ENCODE assay signal across 1 cellular context in the genomic region with DNA sequence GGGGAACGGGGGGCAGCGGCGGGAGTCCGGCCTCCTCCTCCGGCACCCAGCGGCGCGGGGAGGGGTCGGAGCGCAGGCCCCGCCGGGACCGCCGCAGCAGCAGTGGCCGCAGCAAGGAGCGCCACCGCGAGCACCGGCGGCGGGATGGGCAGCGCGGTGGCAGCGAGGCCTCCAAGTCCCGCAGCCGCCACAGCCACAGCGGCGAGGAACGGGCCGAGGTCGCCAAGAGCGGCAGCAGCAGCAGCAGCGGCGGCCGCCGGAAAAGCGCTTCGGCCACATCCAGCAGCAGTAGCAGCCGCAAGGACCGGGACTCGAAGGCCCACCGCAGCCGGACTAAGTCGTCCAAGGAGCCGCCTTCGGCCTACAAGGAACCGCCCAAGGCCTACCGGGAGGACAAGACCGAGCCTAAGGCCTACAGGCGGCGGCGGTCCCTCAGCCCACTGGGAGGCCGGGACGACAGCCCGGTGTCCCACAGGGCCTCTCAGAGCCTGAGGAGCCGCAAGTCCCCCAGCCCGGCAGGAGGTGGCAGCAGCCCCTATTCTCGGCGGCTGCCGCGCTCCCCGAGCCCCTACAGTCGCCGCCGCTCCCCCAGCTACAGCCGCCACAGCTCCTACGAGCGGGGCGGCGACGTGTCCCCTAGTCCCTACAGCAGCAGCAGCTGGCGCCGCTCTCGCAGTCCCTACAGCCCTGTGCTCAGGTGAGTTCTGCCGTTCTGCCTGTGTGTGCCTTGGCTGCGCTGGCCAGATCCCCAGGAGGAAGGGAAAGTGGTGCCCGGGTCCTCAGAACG.
TF ChIP-seq lines count a peak whose summit lies in the region.

No MANE protein-coding gene starts in this region.

TF ChIP-seq in HepG2, 621 proteins besides CTCF, POLR2A, EP300 and RAD21 (continued from another document and continues in another):
- no peak for TF ChIP-seq TBP (CRISPR knock-in tag; IDR thresholded peaks at IDR 0.05)
- TF ChIP-seq ZFX (CRISPR knock-in tag; IDR thresholded peaks at IDR 0.05; ENCODE audit: low read depth) = peak; percentile 87
- TF ChIP-seq, protein P1, sequence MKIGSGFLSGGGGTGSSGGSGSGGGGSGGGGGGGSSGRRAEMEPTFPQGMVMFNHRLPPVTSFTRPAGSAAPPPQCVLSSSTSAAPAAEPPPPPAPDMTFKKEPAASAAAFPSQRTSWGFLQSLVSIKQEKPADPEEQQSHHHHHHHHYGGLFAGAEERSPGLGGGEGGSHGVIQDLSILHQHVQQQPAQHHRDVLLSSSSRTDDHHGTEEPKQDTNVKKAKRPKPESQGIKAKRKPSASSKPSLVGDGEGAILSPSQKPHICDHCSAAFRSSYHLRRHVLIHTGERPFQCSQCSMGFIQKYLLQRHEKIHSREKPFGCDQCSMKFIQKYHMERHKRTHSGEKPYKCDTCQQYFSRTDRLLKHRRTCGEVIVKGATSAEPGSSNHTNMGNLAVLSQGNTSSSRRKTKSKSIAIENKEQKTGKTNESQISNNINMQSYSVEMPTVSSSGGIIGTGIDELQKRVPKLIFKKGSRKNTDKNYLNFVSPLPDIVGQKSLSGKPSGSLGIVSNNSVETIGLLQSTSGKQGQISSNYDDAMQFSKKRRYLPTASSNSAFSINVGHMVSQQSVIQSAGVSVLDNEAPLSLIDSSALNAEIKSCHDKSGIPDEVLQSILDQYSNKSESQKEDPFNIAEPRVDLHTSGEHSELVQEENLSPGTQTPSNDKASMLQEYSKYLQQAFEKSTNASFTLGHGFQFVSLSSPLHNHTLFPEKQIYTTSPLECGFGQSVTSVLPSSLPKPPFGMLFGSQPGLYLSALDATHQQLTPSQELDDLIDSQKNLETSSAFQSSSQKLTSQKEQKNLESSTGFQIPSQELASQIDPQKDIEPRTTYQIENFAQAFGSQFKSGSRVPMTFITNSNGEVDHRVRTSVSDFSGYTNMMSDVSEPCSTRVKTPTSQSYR (CRISPR knock-in tag; IDR thresholded peaks at IDR 0.05; ENCODE audit: borderline replicate concordance) = no peak
- TF ChIP-seq, protein P2, sequence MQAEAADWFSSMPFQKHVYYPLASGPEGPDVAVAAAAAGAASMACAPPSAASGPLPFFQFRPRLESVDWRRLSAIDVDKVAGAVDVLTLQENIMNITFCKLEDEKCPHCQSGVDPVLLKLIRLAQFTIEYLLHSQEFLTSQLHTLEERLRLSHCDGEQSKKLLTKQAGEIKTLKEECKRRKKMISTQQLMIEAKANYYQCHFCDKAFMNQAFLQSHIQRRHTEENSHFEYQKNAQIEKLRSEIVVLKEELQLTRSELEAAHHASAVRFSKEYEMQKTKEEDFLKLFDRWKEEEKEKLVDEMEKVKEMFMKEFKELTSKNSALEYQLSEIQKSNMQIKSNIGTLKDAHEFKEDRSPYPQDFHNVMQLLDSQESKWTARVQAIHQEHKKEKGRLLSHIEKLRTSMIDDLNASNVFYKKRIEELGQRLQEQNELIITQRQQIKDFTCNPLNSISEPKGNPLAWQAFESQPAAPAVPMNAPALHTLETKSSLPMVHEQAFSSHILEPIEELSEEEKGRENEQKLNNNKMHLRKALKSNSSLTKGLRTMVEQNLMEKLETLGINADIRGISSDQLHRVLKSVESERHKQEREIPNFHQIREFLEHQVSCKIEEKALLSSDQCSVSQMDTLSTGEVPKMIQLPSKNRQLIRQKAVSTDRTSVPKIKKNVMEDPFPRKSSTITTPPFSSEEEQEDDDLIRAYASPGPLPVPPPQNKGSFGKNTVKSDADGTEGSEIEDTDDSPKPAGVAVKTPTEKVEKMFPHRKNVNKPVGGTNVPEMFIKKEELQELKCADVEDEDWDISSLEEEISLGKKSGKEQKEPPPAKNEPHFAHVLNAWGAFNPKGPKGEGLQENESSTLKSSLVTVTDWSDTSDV (CRISPR knock-in tag; IDR thresholded peaks at IDR 0.05) = no peak
- peak; percentile 92; the same call in 1 of the 2 replicates for TF ChIP-seq KMT2A (CRISPR knock-in tag; IDR thresholded peaks at IDR 0.05)
- peak; percentile 37; the same call in 1 of the 2 replicates for TF ChIP-seq ARNT2 (CRISPR knock-in tag; IDR thresholded peaks at IDR 0.05; ENCODE audit: low read depth)
- peak; percentile 51; the same call in 1 of the 2 replicates for TF ChIP-seq ISL2 (CRISPR knock-in tag; IDR thresholded peaks at IDR 0.05)
- TF ChIP-seq ZNF780A (CRISPR knock-in tag; IDR thresholded peaks at IDR 0.05) = no peak
- TF ChIP-seq, protein P3, sequence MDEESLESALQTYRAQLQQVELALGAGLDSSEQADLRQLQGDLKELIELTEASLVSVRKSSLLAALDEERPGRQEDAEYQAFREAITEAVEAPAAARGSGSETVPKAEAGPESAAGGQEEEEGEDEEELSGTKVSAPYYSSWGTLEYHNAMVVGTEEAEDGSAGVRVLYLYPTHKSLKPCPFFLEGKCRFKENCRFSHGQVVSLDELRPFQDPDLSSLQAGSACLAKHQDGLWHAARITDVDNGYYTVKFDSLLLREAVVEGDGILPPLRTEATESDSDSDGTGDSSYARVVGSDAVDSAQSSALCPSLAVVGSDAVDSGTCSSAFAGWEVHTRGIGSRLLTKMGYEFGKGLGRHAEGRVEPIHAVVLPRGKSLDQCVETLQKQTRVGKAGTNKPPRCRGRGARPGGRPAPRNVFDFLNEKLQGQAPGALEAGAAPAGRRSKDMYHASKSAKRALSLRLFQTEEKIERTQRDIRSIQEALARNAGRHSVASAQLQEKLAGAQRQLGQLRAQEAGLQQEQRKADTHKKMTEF (CRISPR knock-in tag; IDR thresholded peaks at IDR 0.05) = 0 out of 2 replicates have a peak, but pooled peaks have one; percentile 23
- TF ChIP-seq PHF5A (CRISPR knock-in tag; IDR thresholded peaks at IDR 0.05; ENCODE audit: low read depth, unreplicated experiment) = no peak
- TF ChIP-seq HNRNPL (IDR thresholded peaks at IDR 0.05; ENCODE audit: low read depth, low read length) = no peak
- no peak for TF ChIP-seq ADNP (CRISPR knock-in tag; IDR thresholded peaks at IDR 0.05)
- TF ChIP-seq TCF7L2 (IDR thresholded peaks at IDR 0.05; ENCODE audit: low read depth, low read length) = no peak
- TF ChIP-seq, protein P4, sequence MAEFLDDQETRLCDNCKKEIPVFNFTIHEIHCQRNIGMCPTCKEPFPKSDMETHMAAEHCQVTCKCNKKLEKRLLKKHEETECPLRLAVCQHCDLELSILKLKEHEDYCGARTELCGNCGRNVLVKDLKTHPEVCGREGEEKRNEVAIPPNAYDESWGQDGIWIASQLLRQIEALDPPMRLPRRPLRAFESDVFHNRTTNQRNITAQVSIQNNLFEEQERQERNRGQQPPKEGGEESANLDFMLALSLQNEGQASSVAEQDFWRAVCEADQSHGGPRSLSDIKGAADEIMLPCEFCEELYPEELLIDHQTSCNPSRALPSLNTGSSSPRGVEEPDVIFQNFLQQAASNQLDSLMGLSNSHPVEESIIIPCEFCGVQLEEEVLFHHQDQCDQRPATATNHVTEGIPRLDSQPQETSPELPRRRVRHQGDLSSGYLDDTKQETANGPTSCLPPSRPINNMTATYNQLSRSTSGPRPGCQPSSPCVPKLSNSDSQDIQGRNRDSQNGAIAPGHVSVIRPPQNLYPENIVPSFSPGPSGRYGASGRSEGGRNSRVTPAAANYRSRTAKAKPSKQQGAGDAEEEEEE (CRISPR knock-in tag; IDR thresholded peaks at IDR 0.05; ENCODE audit: borderline replicate concordance) = no peak
- TF ChIP-seq RBM39 (IDR thresholded peaks at IDR 0.05; ENCODE audit: low read depth, low read length, poor library complexity, severe bottlenecking) = peak; percentile 58
- no peak; the same call in 1 of the 2 replicates for TF ChIP-seq ZNF296 (CRISPR knock-in tag; conservative IDR thresholded peaks at IDR 0.05)
- no peak for TF ChIP-seq NCOA1 (CRISPR knock-in tag; IDR thresholded peaks at IDR 0.05)
- no peak for TF ChIP-seq CHD4 (IDR thresholded peaks at IDR 0.05; ENCODE audit: borderline replicate concordance, low read length)
- no peak for TF ChIP-seq ZNF557 (CRISPR knock-in tag; IDR thresholded peaks at IDR 0.05)
- TF ChIP-seq SATB2 (CRISPR knock-in tag; IDR thresholded peaks at IDR 0.05) = no peak
- TF ChIP-seq ZNF24 (IDR thresholded peaks at IDR 0.05) = no peak
- TF ChIP-seq ZNF564 (CRISPR knock-in tag; IDR thresholded peaks at IDR 0.05) = 0 out of 2 replicates have a peak, but pooled peaks have one; percentile 43
- no peak for TF ChIP-seq RFXANK (CRISPR knock-in tag; IDR thresholded peaks at IDR 0.05)
- TF ChIP-seq LCORL (IDR thresholded peaks at IDR 0.05) = no peak
- peak; percentile 39; the same call in 1 of the 2 replicates for TF ChIP-seq LCORL (CRISPR knock-in tag; IDR thresholded peaks at IDR 0.05)
- TF ChIP-seq, protein P5, sequence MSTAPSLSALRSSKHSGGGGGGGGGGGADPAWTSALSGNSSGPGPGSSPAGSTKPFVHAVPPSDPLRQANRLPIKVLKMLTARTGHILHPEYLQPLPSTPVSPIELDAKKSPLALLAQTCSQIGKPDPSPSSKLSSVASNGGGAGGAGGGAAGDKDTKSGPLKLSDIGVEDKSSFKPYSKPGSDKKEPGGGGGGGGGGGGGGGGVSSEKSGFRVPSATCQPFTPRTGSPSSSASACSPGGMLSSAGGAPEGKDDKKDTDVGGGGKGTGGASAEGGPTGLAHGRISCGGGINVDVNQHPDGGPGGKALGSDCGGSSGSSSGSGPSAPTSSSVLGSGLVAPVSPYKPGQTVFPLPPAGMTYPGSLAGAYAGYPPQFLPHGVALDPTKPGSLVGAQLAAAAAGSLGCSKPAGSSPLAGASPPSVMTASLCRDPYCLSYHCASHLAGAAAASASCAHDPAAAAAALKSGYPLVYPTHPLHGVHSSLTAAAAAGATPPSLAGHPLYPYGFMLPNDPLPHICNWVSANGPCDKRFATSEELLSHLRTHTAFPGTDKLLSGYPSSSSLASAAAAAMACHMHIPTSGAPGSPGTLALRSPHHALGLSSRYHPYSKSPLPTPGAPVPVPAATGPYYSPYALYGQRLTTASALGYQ (CRISPR knock-in tag; IDR thresholded peaks at IDR 0.05) = no peak
- no peak for TF ChIP-seq ZNF20 (CRISPR knock-in tag; IDR thresholded peaks at IDR 0.05)
- peak; percentile 53; the same call in 1 of the 2 replicates for TF ChIP-seq ZNF563 (CRISPR knock-in tag; IDR thresholded peaks at IDR 0.05)
- TF ChIP-seq ZNF331 (CRISPR knock-in tag; IDR thresholded peaks at IDR 0.05) = no peak
- TF ChIP-seq NAIF1 (CRISPR knock-in tag; IDR thresholded peaks at IDR 0.05; ENCODE audit: borderline replicate concordance) = no peak
- TF ChIP-seq, protein P6, sequence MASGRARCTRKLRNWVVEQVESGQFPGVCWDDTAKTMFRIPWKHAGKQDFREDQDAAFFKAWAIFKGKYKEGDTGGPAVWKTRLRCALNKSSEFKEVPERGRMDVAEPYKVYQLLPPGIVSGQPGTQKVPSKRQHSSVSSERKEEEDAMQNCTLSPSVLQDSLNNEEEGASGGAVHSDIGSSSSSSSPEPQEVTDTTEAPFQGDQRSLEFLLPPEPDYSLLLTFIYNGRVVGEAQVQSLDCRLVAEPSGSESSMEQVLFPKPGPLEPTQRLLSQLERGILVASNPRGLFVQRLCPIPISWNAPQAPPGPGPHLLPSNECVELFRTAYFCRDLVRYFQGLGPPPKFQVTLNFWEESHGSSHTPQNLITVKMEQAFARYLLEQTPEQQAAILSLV (CRISPR knock-in tag; IDR thresholded peaks at IDR 0.05; ENCODE audit: borderline replicate concordance) = no peak
- TF ChIP-seq ZNF558 (CRISPR knock-in tag; IDR thresholded peaks at IDR 0.05; ENCODE audit: borderline replicate concordance) = peak; percentile 90; the same call in 1 of the 2 replicates
- TF ChIP-seq ZFP62 (CRISPR knock-in tag; IDR thresholded peaks at IDR 0.05) = no peak
- TF ChIP-seq, protein P7, sequence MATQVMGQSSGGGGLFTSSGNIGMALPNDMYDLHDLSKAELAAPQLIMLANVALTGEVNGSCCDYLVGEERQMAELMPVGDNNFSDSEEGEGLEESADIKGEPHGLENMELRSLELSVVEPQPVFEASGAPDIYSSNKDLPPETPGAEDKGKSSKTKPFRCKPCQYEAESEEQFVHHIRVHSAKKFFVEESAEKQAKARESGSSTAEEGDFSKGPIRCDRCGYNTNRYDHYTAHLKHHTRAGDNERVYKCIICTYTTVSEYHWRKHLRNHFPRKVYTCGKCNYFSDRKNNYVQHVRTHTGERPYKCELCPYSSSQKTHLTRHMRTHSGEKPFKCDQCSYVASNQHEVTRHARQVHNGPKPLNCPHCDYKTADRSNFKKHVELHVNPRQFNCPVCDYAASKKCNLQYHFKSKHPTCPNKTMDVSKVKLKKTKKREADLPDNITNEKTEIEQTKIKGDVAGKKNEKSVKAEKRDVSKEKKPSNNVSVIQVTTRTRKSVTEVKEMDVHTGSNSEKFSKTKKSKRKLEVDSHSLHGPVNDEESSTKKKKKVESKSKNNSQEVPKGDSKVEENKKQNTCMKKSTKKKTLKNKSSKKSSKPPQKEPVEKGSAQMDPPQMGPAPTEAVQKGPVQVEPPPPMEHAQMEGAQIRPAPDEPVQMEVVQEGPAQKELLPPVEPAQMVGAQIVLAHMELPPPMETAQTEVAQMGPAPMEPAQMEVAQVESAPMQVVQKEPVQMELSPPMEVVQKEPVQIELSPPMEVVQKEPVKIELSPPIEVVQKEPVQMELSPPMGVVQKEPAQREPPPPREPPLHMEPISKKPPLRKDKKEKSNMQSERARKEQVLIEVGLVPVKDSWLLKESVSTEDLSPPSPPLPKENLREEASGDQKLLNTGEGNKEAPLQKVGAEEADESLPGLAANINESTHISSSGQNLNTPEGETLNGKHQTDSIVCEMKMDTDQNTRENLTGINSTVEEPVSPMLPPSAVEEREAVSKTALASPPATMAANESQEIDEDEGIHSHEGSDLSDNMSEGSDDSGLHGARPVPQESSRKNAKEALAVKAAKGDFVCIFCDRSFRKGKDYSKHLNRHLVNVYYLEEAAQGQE (IDR thresholded peaks at IDR 0.05; ENCODE audit: borderline replicate concordance in 1 of 2, low read depth in 1 of 2, low read length in 2 of 2) = no peak
- peak; percentile 22; the same call in 1 of the 2 replicates for TF ChIP-seq SPEN (CRISPR knock-in tag; IDR thresholded peaks at IDR 0.05; ENCODE audit: low read depth)
- 0 out of 2 replicates have a peak, but pooled peaks have one; percentile 44 for TF ChIP-seq PRMT3 (CRISPR knock-in tag; IDR thresholded peaks at IDR 0.05; ENCODE audit: borderline replicate concordance, low read depth)
- TF ChIP-seq, protein P8, sequence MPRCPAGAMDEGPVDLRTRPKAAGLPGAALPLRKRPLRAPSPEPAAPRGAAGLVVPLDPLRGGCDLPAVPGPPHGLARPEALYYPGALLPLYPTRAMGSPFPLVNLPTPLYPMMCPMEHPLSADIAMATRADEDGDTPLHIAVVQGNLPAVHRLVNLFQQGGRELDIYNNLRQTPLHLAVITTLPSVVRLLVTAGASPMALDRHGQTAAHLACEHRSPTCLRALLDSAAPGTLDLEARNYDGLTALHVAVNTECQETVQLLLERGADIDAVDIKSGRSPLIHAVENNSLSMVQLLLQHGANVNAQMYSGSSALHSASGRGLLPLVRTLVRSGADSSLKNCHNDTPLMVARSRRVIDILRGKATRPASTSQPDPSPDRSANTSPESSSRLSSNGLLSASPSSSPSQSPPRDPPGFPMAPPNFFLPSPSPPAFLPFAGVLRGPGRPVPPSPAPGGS (CRISPR knock-in tag; IDR thresholded peaks at IDR 0.05) = peak; percentile 87; the same call in 1 of the 2 replicates
- peak; percentile 59; the same call in 1 of the 2 replicates for TF ChIP-seq ZNF274 (CRISPR knock-in tag; IDR thresholded peaks at IDR 0.05)
